17 cellular contexts compared by ENCODE assay signal in genomic region chr2:39631256-39631655, GRCh38. TPM values are rescaled to one million over a fixed set of nuclear protein-coding genes. Genes with fewer than 3 reads are reported as not detected.
DNase-seq lines count a peak whose midpoint lies in the region; ATAC-seq, FAIRE-seq and TF ChIP-seq lines count a peak whose summit lies in the region.
"Had no signal": no experiment of that assay in that cellular context is flagged by ENCODE, and none has a peak within 500 bp of the region (broad histone marks: within the 10 kb centered on the region; RNA-seq: fewer than 3 reads in every experiment).

No MANE protein-coding gene starts in this region.

- no peaks in the 10 kb centered on the region for H3K9me1 ChIP-seq in keratinocyte (ENCODE audit: control insufficient read depth, extremely low read depth, insufficient read depth, low read length)

- H3F3A ChIP-seq in smooth muscle cell (ENCODE audit: low read depth): peaks cover 14% of the 10 kb centered on the region

- H3K4me1 ChIP-seq in adipocyte (ENCODE audit: control insufficient read depth, insufficient read depth, low read length) (peaks cover 19% of the 10 kb centered on the region), keratinocyte (ENCODE audit: control insufficient read depth, extremely low read depth, insufficient read depth, low read length) (peaks cover 20% of the 10 kb centered on the region), smooth muscle cell (ENCODE audit: low read depth) (peaks cover 7% of the 10 kb centered on the region), Caco-2 (no peaks in the 10 kb centered on the region)

- no peaks in the 10 kb centered on the region for H3K36me3 Mint-ChIP-seq in HFFc6 (ENCODE audit: low read depth)
- no peaks in the 10 kb centered on the region for H3K36me3 Mint-ChIP-seq in Caco-2 (ENCODE audit: insufficient read depth, unreplicated experiment)
- no peaks in the 10 kb centered on the region for H3K36me3 Mint-ChIP-seq in T-helper 17 cell (ENCODE audit: low read depth)
- H3K36me3 Mint-ChIP-seq: CD4-positive, CD25-positive, alpha-beta regulatory T cell had no signal

- no peaks in the 10 kb centered on the region for H3K27me3 ChIP-seq in adipocyte (replicated peaks; ENCODE audit: control insufficient read depth, insufficient read depth, low read length)
- no peaks in the 10 kb centered on the region for H3K27me3 ChIP-seq in keratinocyte (ENCODE audit: control insufficient read depth, extremely low read depth, insufficient read depth, low read length)
- no peaks in the 10 kb centered on the region for H3K27me3 ChIP-seq in smooth muscle cell (ENCODE audit: low read depth)
- H3K27me3 ChIP-seq in Caco-2 (replicated peaks; ENCODE audit: control insufficient read depth, insufficient read depth, low read length): no peaks in the 10 kb centered on the region

- H4K20me1 ChIP-seq in keratinocyte (ENCODE audit: control insufficient read depth, extremely low read depth, insufficient read depth, low read length): no peaks in the 10 kb centered on the region
- no peaks in the 10 kb centered on the region for H4K20me1 ChIP-seq in smooth muscle cell (ENCODE audit: low read depth)

- ATAC-seq in GM19463 (IDR thresholded peaks at IDR 0.05; ENCODE audit: unreplicated experiment): no peak
- no peak for ATAC-seq in T-helper 17 cell

- intact Hi-C loops in Caco-2 (cut with micrococcal nuclease; ENCODE audit: unreplicated experiment): no loop called here

- H3K4me2 ChIP-seq in keratinocyte (ENCODE audit: control insufficient read depth, extremely low read depth, insufficient read depth, low read depth, low read length) (no peak overlapping the region), smooth muscle cell (peak overlapping the region; percentile 53)

- peak overlapping the region; percentile 28 for H3K27ac ChIP-seq in keratinocyte (ENCODE audit: control insufficient read depth, insufficient read depth, low read length)
- H3K27ac ChIP-seq in smooth muscle cell (ENCODE audit: low read depth): peak overlapping the region; percentile 97

- H3K9ac ChIP-seq in adipocyte (ENCODE audit: low read length) (peak overlapping the region; percentile 2), keratinocyte (ENCODE audit: control insufficient read depth, extremely low read depth, insufficient read depth, low read length) (no peak overlapping the region), smooth muscle cell (ENCODE audit: low read depth) (peak overlapping the region; percentile 63)

- TF ChIP-seq CTCF in HFFc6 (IDR thresholded peaks at IDR 0.05): no peak
- TF ChIP-seq CTCF in keratinocyte (optimal IDR thresholded peaks at IDR 0.05 in 1 of 3, IDR thresholded peaks at IDR 0.05 in 1 of 3, conservative IDR thresholded peaks at IDR 0.05 in 1 of 3; ENCODE audit: extremely low read depth in 1 of 3, insufficient read depth in 2 of 3, low read length in 3 of 3): no peak
- TF ChIP-seq CTCF in smooth muscle cell (IDR thresholded peaks at IDR 0.05; ENCODE audit: borderline replicate concordance, insufficient read depth, poor library complexity, severe bottlenecking): no peak
- no peak for TF ChIP-seq CTCF in Caco-2 (IDR thresholded peaks at IDR 0.05; ENCODE audit: insufficient read depth in 1 of 2, low read depth in 1 of 2, low read length in 1 of 2, severe bottlenecking in 1 of 2, unreplicated experiment in 1 of 2)

- FAIRE-seq in keratinocyte (lab: Jason Lieb, UNC): no peak
- FAIRE-seq: GM19239, H1 had no signal

- CTCF ChIA-PET in Caco-2 (lab: Charles Lee): no interaction called here

- H3K36me3 ChIP-seq in adipocyte (ENCODE audit: control insufficient read depth, insufficient read depth, low read length, severe bottlenecking): no peaks in the 10 kb centered on the region
- no peaks in the 10 kb centered on the region for H3K36me3 ChIP-seq in keratinocyte (ENCODE audit: control insufficient read depth in 2 of 2, extremely low read depth in 1 of 2, insufficient read depth in 2 of 2, low read length in 2 of 2)
- no peaks in the 10 kb centered on the region for H3K36me3 ChIP-seq in smooth muscle cell (ENCODE audit: low read depth)
- H3K36me3 ChIP-seq in Caco-2 (ENCODE audit: control insufficient read depth, insufficient read depth, low read length): no peaks in the 10 kb centered on the region

- H3K9me3 Mint-ChIP-seq in HFFc6 (no peaks in the 10 kb centered on the region), Caco-2 (ENCODE audit: unreplicated experiment) (peaks cover 9% of the 10 kb centered on the region)

- no peaks in the 10 kb centered on the region for H3K9me3 ChIP-seq in adipocyte (ENCODE audit: control insufficient read depth, low read length)
- no peaks in the 10 kb centered on the region for H3K9me3 ChIP-seq in keratinocyte (ENCODE audit: control insufficient read depth, low read depth, low read length)
- no peaks in the 10 kb centered on the region for H3K9me3 ChIP-seq in smooth muscle cell (replicated peaks; ENCODE audit: low read depth)
- no peaks in the 10 kb centered on the region for H3K9me3 ChIP-seq in Caco-2
- no peaks in the 10 kb centered on the region for H3K9me3 ChIP-seq in T-helper 17 cell (ENCODE audit: control insufficient read depth, low read length, poor library complexity, severe bottlenecking)

- H2AFZ ChIP-seq in keratinocyte (ENCODE audit: control insufficient read depth, low read length) (peak overlapping the region; percentile 1), smooth muscle cell (ENCODE audit: low read depth) (no peak overlapping the region)

- H3K4me3 Mint-ChIP-seq in HFFc6 (peak overlapping the region; percentile 65), Caco-2 (ENCODE audit: unreplicated experiment) (no peak overlapping the region), T-helper 17 cell (no peak overlapping the region)
- H3K4me3 Mint-ChIP-seq: B cell; CD4-positive, CD25-positive, alpha-beta regulatory T cell had no signal

- no peaks in the 10 kb centered on the region for H3K79me2 ChIP-seq in keratinocyte (ENCODE audit: control insufficient read depth, insufficient read depth, low read length)
- no peaks in the 10 kb centered on the region for H3K79me2 ChIP-seq in smooth muscle cell (ENCODE audit: low read depth)

- H3K27ac Mint-ChIP-seq in HFFc6 (peak overlapping the region; percentile 94), Caco-2 (ENCODE audit: unreplicated experiment) (no peak overlapping the region), T-helper 17 cell (no peak overlapping the region)
- H3K27ac Mint-ChIP-seq: B cell; CD4-positive, CD25-positive, alpha-beta regulatory T cell had no signal

- H3K4me1 Mint-ChIP-seq in HFFc6 (ENCODE audit: low read depth): peaks cover 48% of the 10 kb centered on the region
- no peaks in the 10 kb centered on the region for H3K4me1 Mint-ChIP-seq in Caco-2 (ENCODE audit: low read depth, unreplicated experiment)
- H3K4me1 Mint-ChIP-seq in T-helper 17 cell: no peaks in the 10 kb centered on the region
- H3K4me1 Mint-ChIP-seq: B cell; CD4-positive, CD25-positive, alpha-beta regulatory T cell had no signal

- H3K27me3 Mint-ChIP-seq in HFFc6 (ENCODE audit: insufficient read depth) (no peaks in the 10 kb centered on the region), Caco-2 (ENCODE audit: insufficient read depth, unreplicated experiment) (peaks cover 6% of the 10 kb centered on the region), T-helper 17 cell (peaks cover 21% of the 10 kb centered on the region)

- DNase-seq in HFFc6 (no peak), adipocyte (ENCODE audit: low read depth) (no peak), keratinocyte (ENCODE audit: low read depth, low spot score) (no peak), smooth muscle cell (lab: John Stamatoyannopoulos, UW; ENCODE audit: unreplicated experiment) (no peak), Caco-2 (no peak), T-helper 17 cell (no peak)
- DNase-seq: CD4-positive, CD25-positive, alpha-beta regulatory T cell; COR-L47; NCI-H1694 treated with DMSO at 0.1 percent for 48 hours; NCI-H510A; NCI-H748 treated with DMSO at 0.1 percent for 48 hours; SIG-M5 had no signal

- WGBS in smooth muscle cell (ENCODE audit: low lambda C conversion rate): 30% methylated on average over 3 of the region's 3 CpGs

- no TSS peak for BruUV-seq in Caco-2 (replicated peaks; lab: Mats Ljungman, UMichigan)

- POLR2A ChIA-PET in Caco-2 (lab: Charles Lee): no interaction called here

- dilution Hi-C loops in keratinocyte (cut with MboI; ENCODE audit: extremely low pct_ligation_motif_present, low sequenced_read_pairs): no loop called here

- H3K4me3 ChIP-seq in adipocyte (ENCODE audit: low read length): no peak overlapping the region
- no peak overlapping the region for H3K4me3 ChIP-seq in keratinocyte (ENCODE audit: control insufficient read depth in 2 of 3, extremely low read depth in 1 of 3, insufficient read depth in 2 of 3, low read depth in 1 of 3, low read length in 3 of 3)
- H3K4me3 ChIP-seq in smooth muscle cell: no peak overlapping the region
- H3K4me3 ChIP-seq in Caco-2 (ENCODE audit: low read depth, low read length): no peak overlapping the region

RNA-seq across cellular contexts. Expression of gene TMEM178A, which starts 34.5 kb away (rescaled TPM):
- under 1 TPM; 0.18 to 0.99 (median 0.44) TPM for total RNA-seq in HFFc6 (2021; fragmentation: NEBNext Ultra II Directional; extraction: Animal tissue kit (Norgen Biotek cat#: 25700))
- polyA plus RNA-seq in keratinocyte (0.03 to 0.44 TPM (median 0.07 TPM) in 3 replicates), smooth muscle cell (16.4 and 22.2 TPM in 2 replicates)
- 0.86 TPM for polyA plus RNA-seq in keratinocyte (2011; ENCODE audit: low read depth)
- not detected in 2 replicates for polyA plus RNA-seq in keratinocyte (2011; cell fraction: cytosol; rRNA removed)
- 2.9 and 3.9 TPM in 2 replicates for polyA plus RNA-seq in keratinocyte (2011; cell fraction: nucleus; rRNA removed)
- 0.65 TPM in 1 of 2 replicates, not detected in the other for polyA plus RNA-seq in keratinocyte (2012; ENCODE audit: low replicate concordance)
- not detected in 3 replicates for polyA minus RNA-seq in keratinocyte
- not detected for polyA minus RNA-seq in keratinocyte (2011; cell fraction: cytosol; rRNA and poly(A)+ RNA removed)
- not detected in 2 replicates for polyA minus RNA-seq in keratinocyte (2011; cell fraction: nucleus; rRNA and poly(A)+ RNA removed)
- total RNA-seq in smooth muscle cell (14.6 and 19.9 TPM in 2 replicates), Caco-2 (2022) (0.29 TPM in 1 of 2 replicates, not detected in the other), T-helper 17 cell (under 1 TPM; 0.65 to 0.89 TPM)
- total RNA-seq: CD4-positive, CD25-positive, alpha-beta regulatory T cell; RPMI7951 had no signal
- polyA plus RNA-seq: CD4-positive, CD25-positive, alpha-beta regulatory T cell had no signal
